Comparison of ENCODE assay signal across 8 cellular contexts in the genomic region with DNA sequence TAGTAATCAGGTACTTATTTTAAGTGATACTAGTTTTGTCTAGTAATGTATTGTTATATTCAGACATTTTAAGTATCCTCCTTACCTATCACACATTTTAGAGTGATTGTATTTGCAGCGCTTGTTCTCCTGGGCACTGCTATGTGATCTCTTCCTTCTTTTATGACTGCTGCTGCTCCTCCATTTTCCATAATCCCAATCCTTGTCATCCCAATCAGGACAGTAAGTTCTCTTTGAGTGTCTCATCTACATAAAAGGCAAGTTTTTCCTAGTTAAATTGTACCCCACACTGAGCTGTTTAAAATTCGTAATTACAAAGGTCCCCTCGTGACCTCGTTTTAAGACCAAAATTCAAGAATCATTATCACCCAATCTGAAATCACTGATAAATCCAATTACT. TPM values are rescaled to one million over a fixed set of nuclear protein-coding genes. Genes with fewer than 3 reads are reported as not detected.
DNase-seq lines count a peak whose midpoint lies in the region; ATAC-seq and TF ChIP-seq lines count a peak whose summit lies in the region.

No MANE protein-coding gene starts in this region.

- TF ChIP-seq CTCF in left ventricle myocardium inferior (IDR thresholded peaks at IDR 0.05; ENCODE audit: borderline replicate concordance) (no peak), breast epithelium (IDR thresholded peaks at IDR 0.05) (no peak), uterus (IDR thresholded peaks at IDR 0.05) (no peak)

- TF ChIP-seq POLR2A in breast epithelium (IDR thresholded peaks at IDR 0.05) (no peak), uterus (IDR thresholded peaks at IDR 0.05) (no peak)

- H3K9me3 ChIP-seq in left ventricle myocardium inferior (replicated peaks) (no peaks in the 10 kb centered on the region), breast epithelium (no peaks in the 10 kb centered on the region), uterus (no peaks in the 10 kb centered on the region)

- H3K27ac ChIP-seq in left ventricle myocardium inferior (replicated peaks) (peak overlapping the region; percentile 100), breast epithelium (peak overlapping the region; percentile 100), uterus (peak overlapping the region; percentile 100)

- H3K27me3 ChIP-seq in left ventricle myocardium inferior (ENCODE audit: low read depth) (no peaks in the 10 kb centered on the region), breast epithelium (no peaks in the 10 kb centered on the region), uterus (no peaks in the 10 kb centered on the region)

- peaks cover 60% of the 10 kb centered on the region for H3K36me3 ChIP-seq in left ventricle myocardium inferior
- H3K36me3 ChIP-seq in breast epithelium, result no peaks in the 10 kb centered on the region
- H3K36me3 ChIP-seq in uterus, result no peaks in the 10 kb centered on the region

- intact Hi-C loops in left ventricle myocardium inferior (cut with micrococcal nuclease), result no loop called here
- intact Hi-C loops in left cardiac atrium (cut with DNase I), result no loop called here
- intact Hi-C loops in breast epithelium (cut with DNase I; ENCODE audit: low total_unique reads), result loop anchor here (10.0 kb wide), 1 partner anchor 47 kb away; a partner anchor contains a TSS
- intact Hi-C loops in uterus (cut with DNase I; ENCODE audit: low total_unique reads), result no loop called here

- H3K4me3 ChIP-seq in left ventricle myocardium inferior (peak overlapping the region; percentile 95), breast epithelium (peak overlapping the region; percentile 90 to 99 (median 95)), uterus (peak overlapping the region; percentile 97 to 100)

- ATAC-seq in left cardiac atrium, result no peak
- ATAC-seq in GM21526 (IDR thresholded peaks at IDR 0.05; ENCODE audit: low FRiP score, unreplicated experiment), result no peak

- peaks cover 97% of the 10 kb centered on the region for H3K4me1 ChIP-seq in left ventricle myocardium inferior
- peaks cover 3 to 6% of the 10 kb centered on the region in 2 donors for H3K4me1 ChIP-seq in breast epithelium
- H3K4me1 ChIP-seq in uterus, result peaks cover 9 to 17% of the 10 kb centered on the region in 2 donors

- no peak for DNase-seq in left ventricle myocardium inferior
- no peak for DNase-seq in left cardiac atrium
- no peak for DNase-seq in breast epithelium (ENCODE audit: low spot score in 2 of 2)
- DNase-seq in midbrain (lab: John Stamatoyannopoulos, UW), result peak; percentile 18
- no peak for DNase-seq in uterus
- no peak for DNase-seq in NCI-H1048 (lab: John Stamatoyannopoulos, UW)
- DNase-seq in putamen (ENCODE audit: low spot score), result no peak

RNA-seq across cellular contexts. Expression of a gene that starts 2.8 kb away (rescaled TPM):
- total RNA-seq in left ventricle myocardium inferior (42.8 TPM), left cardiac atrium (10 to 100 TPM; 52.9 to 54.6 TPM), breast epithelium (100 to 1,000 TPM; 124 to 350 (median 237) TPM), uterus (100 to 1,000 TPM; 187 to 265 (median 234) TPM)

RNA-seq across cellular contexts. Expression of a gene that starts 27.3 kb away (rescaled TPM):
- total RNA-seq in left ventricle myocardium inferior (27.3 TPM), left cardiac atrium (10 to 100 TPM; 22.6 to 25.9 TPM), breast epithelium (10 to 100 TPM; 16.4 to 42.4 (median 27.0) TPM), uterus (10 to 100 TPM in 3 of 4 donors, under 1 TPM in 1; 0.59 to 76.8 (median 27.5) TPM)

RNA-seq across cellular contexts. Expression of a gene that starts 27.6 kb away (rescaled TPM):
- total RNA-seq in left ventricle myocardium inferior (23.6 TPM), left cardiac atrium (10 to 100 TPM; 17.0 to 20.2 TPM), breast epithelium (10 to 100 TPM; 20.3 to 34.0 (median 26.5) TPM), uterus (10 to 100 TPM; 20.7 to 78.2 (median 45.2) TPM)

RNA-seq across cellular contexts. Expression of a gene that starts 49.9 kb away (rescaled TPM):
- total RNA-seq in left ventricle myocardium inferior (63.2 TPM), left cardiac atrium (100 to 1,000 TPM; 104 to 176 TPM), breast epithelium (100 to 1,000 TPM; 309 to 422 (median 326) TPM), uterus (100 to 1,000 TPM in 2 of 4 donors, 10 to 100 TPM in 2; 39.2 to 322 (median 129) TPM)
